ENCODE assay signal across 11 cellular contexts in the genomic region with DNA sequence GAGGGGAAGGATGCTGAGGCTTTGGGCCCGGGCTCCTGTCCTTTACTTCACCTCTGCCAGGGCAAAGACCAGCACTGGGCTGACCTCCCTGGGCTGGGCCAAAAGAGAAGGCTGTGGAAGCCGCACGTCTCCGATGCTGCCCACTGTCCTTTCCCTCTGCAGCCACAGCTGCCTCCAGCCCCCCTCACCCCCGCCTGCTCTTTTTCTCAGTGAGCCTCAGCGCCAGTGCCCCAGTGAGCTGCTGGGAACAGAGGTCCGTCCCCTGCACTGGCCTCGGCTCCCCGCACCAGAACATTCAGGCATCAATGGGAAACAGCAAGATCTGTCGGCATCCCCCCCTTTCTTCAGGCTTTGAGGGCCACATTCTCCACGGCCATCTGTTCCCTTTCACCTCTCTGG.
A peak's percentile ranks its signal among the peaks of the same experiment; 100 is the strongest.
DNase-seq lines count a peak whose midpoint lies in the region; ATAC-seq, FAIRE-seq and TF ChIP-seq lines count a peak whose summit lies in the region.
"Had no signal": no experiment of that assay in that cellular context is flagged by ENCODE, and none has a peak within 500 bp of the region (broad histone marks: within the 10 kb centered on the region; RNA-seq: fewer than 3 reads in every experiment).

No MANE protein-coding gene starts in this region.

- H3K4me1 Mint-ChIP-seq in activated B cell treated with CpG ODN at 0.5 μM for 24 hours (peaks cover 72% of the 10 kb centered on the region), nephron (peaks cover 94% of the 10 kb centered on the region)
- H3K4me1 Mint-ChIP-seq in CD4-positive, alpha-beta T cell (ENCODE audit: low read depth) = peaks cover 23% of the 10 kb centered on the region

- POLR2A ChIA-PET in activated B cell treated with CpG ODN at 0.5 μM for 24 hours (lab: Charles Lee) (interaction anchor here (0.8 to 2.9 kb wide), 2 partner anchors 20 to 111 kb away, joined by 3 to 11 read pairs; no protein-coding TSS in a partner anchor), HEK293T (lab: Yijun Ruan, JAX) (no interaction called here)
- POLR2A ChIA-PET in CD4-positive, alpha-beta T cell (lab: Charles Lee) = interaction anchor here (0.8 kb wide), 1 partner anchor 19 kb away, joined by 3 read pairs; no protein-coding TSS in a partner anchor

- TF ChIP-seq CTCF in activated B cell treated with CpG ODN at 0.5 μM for 24 hours (IDR thresholded peaks at IDR 0.05) (no peak), fibroblast of the aortic adventitia (IDR thresholded peaks at IDR 0.05; ENCODE audit: insufficient read depth, low read length) (peak; percentile 1), nephron (IDR thresholded peaks at IDR 0.05; ENCODE audit: unreplicated experiment in 3 of 3) (no peak), thoracic aorta (IDR thresholded peaks at IDR 0.05) (no peak)
- no peak for TF ChIP-seq CTCF in CD4-positive, alpha-beta T cell (IDR thresholded peaks at IDR 0.05)

- no peak overlapping the region for H3K4me3 ChIP-seq in fibroblast of the aortic adventitia (ENCODE audit: low read depth, low read length)
- H3K4me3 ChIP-seq in thoracic aorta = no peak overlapping the region

- H3K4me3 Mint-ChIP-seq in activated B cell treated with CpG ODN at 0.5 μM for 24 hours = no peak overlapping the region
- H3K4me3 Mint-ChIP-seq in nephron = peak overlapping the region in 2 of 3 experiments; percentile 0 to 1
- H3K4me3 Mint-ChIP-seq in CD4-positive, alpha-beta T cell = no peak overlapping the region

- CTCF ChIA-PET in activated B cell treated with CpG ODN at 0.5 μM for 24 hours (lab: Charles Lee) = no interaction called here
- CTCF ChIA-PET in HEK293T (lab: Yijun Ruan, JAX) = no interaction called here
- CTCF ChIA-PET in CD4-positive, alpha-beta T cell (lab: Charles Lee) = no interaction called here

- intact Hi-C loops in activated B cell treated with CpG ODN at 0.5 μM for 24 hours (cut with micrococcal nuclease) = no loop called here
- intact Hi-C loops in CD4-positive, alpha-beta T cell (cut with DNase I, micrococcal nuclease) = no loop called here

- H3K27me3 Mint-ChIP-seq in activated B cell treated with CpG ODN at 0.5 μM for 24 hours (no peaks in the 10 kb centered on the region), nephron (ENCODE audit: low read depth) (no peaks in the 10 kb centered on the region)
- no peaks in the 10 kb centered on the region for H3K27me3 Mint-ChIP-seq in CD4-positive, alpha-beta T cell

- TF ChIP-seq POLR2A in GM12891 (IDR thresholded peaks at IDR 0.05; ENCODE audit: low read depth, low read length) = no peak

- no peaks in the 10 kb centered on the region for H3K36me3 ChIP-seq in thoracic aorta

- H3K9me3 Mint-ChIP-seq in activated B cell treated with CpG ODN at 0.5 μM for 24 hours (no peaks in the 10 kb centered on the region), nephron (no peaks in the 10 kb centered on the region)
- no peaks in the 10 kb centered on the region for H3K9me3 Mint-ChIP-seq in CD4-positive, alpha-beta T cell

- peaks cover 59 to 86% of the 10 kb centered on the region in 2 donors for H3K4me1 ChIP-seq in thoracic aorta (ENCODE audit: control insufficient read depth in 1 of 2, low read depth in 2 of 2)

- no peak for FAIRE-seq in GM12891 (lab: Jason Lieb, UNC)
- FAIRE-seq: D721Med had no signal

- peak overlapping the region; percentile 70 to 76 for H3K27ac ChIP-seq in thoracic aorta
- H3K27ac ChIP-seq in CD4-positive, alpha-beta T cell (ENCODE audit: low read depth, low read length) = no peak overlapping the region

- no peak for ATAC-seq in activated B cell treated with CpG ODN at 0.5 μM for 24 hours (ENCODE audit: low read depth)
- no peak for ATAC-seq in thoracic aorta (ENCODE audit: insufficient number of reproducible peaks, low FRiP score, low read depth)
- ATAC-seq in HG03565 (IDR thresholded peaks at IDR 0.05; ENCODE audit: unreplicated experiment) = no peak
- ATAC-seq in CD4-positive, alpha-beta T cell (ENCODE audit: poor library complexity) = no peak

- no peaks in the 10 kb centered on the region for H3K9me3 ChIP-seq in thoracic aorta
- H3K9me3 ChIP-seq in CD4-positive, alpha-beta T cell (ENCODE audit: control insufficient read depth, low read length) = no peaks in the 10 kb centered on the region

- DNase-seq in activated B cell treated with CpG ODN at 0.5 μM for 24 hours (no peak), fibroblast of the aortic adventitia (ENCODE audit: low read depth) (no peak), thoracic aorta (ENCODE audit: low spot score) (no peak), HEK293T (ENCODE audit: extremely low spot score) (no peak), GM12891 (ENCODE audit: insufficient read length, low spot score) (no peak)
- DNase-seq in CD4-positive, alpha-beta T cell = no peak
- DNase-seq: erythroblast, islet precursor cell had no signal

- H3K27ac Mint-ChIP-seq in activated B cell treated with CpG ODN at 0.5 μM for 24 hours = peak overlapping the region; percentile 84
- peak overlapping the region; percentile 97 to 98 (median 97) for H3K27ac Mint-ChIP-seq in nephron
- no peak overlapping the region for H3K27ac Mint-ChIP-seq in CD4-positive, alpha-beta T cell

- H3K36me3 Mint-ChIP-seq in activated B cell treated with CpG ODN at 0.5 μM for 24 hours (ENCODE audit: low read depth) (peaks cover 4% of the 10 kb centered on the region), nephron (ENCODE audit: low read depth) (no peaks in the 10 kb centered on the region)
- H3K36me3 Mint-ChIP-seq in CD4-positive, alpha-beta T cell (ENCODE audit: low read depth) = no peaks in the 10 kb centered on the region

- H3K27me3 ChIP-seq in thoracic aorta (replicated peaks; ENCODE audit: insufficient read depth) = no peaks in the 10 kb centered on the region
- H3K27me3 ChIP-seq in CD4-positive, alpha-beta T cell (ENCODE audit: control insufficient read depth, insufficient read depth, low read length) = no peaks in the 10 kb centered on the region

TF ChIP-seq in HEK293T, 16 proteins besides CTCF, POLR2A, EP300 and RAD21:
- TF ChIP-seq HDGF (IDR thresholded peaks at IDR 0.05; ENCODE audit: borderline replicate concordance) (no peak), FOXM1 (IDR thresholded peaks at IDR 0.05; ENCODE audit: borderline replicate concordance) (no peak), NFRKB (IDR thresholded peaks at IDR 0.05) (no peak), ELF4 (IDR thresholded peaks at IDR 0.05) (no peak), LEF1 (IDR thresholded peaks at IDR 0.05; ENCODE audit: borderline replicate concordance) (no peak), CTBP1 (IDR thresholded peaks at IDR 0.05; ENCODE audit: borderline replicate concordance) (no peak), FOXA1 (IDR thresholded peaks at IDR 0.05) (no peak), ARNT (IDR thresholded peaks at IDR 0.05) (no peak), TARDBP (IDR thresholded peaks at IDR 0.05) (no peak), BHLHE40 (IDR thresholded peaks at IDR 0.05; ENCODE audit: borderline replicate concordance) (no peak), FOXK2 (IDR thresholded peaks at IDR 0.05) (no peak), L3MBTL2 (conservative IDR thresholded peaks at IDR 0.05) (no peak), SP1 (IDR thresholded peaks at IDR 0.05) (no peak), ZNF384 (IDR thresholded peaks at IDR 0.05) (no peak), SUZ12 (IDR thresholded peaks at IDR 0.05) (no peak)
- TF ChIP-seq, protein P1, sequence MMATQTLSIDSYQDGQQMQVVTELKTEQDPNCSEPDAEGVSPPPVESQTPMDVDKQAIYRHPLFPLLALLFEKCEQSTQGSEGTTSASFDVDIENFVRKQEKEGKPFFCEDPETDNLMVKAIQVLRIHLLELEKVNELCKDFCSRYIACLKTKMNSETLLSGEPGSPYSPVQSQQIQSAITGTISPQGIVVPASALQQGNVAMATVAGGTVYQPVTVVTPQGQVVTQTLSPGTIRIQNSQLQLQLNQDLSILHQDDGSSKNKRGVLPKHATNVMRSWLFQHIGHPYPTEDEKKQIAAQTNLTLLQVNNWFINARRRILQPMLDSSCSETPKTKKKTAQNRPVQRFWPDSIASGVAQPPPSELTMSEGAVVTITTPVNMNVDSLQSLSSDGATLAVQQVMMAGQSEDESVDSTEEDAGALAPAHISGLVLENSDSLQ (IDR thresholded peaks at IDR 0.05) = no peak

TF ChIP-seq in GM12891, 5 proteins besides CTCF, POLR2A, EP300 and RAD21:
- no peak for TF ChIP-seq TAF1 (IDR thresholded peaks at IDR 0.05; ENCODE audit: low read depth, low read length)
- TF ChIP-seq SPI1 (IDR thresholded peaks at IDR 0.05; ENCODE audit: low read depth, low read length) = no peak
- no peak for TF ChIP-seq POLR2AphosphoS5 (IDR thresholded peaks at IDR 0.05; ENCODE audit: low read depth, low read length)
- TF ChIP-seq PAX5 (IDR thresholded peaks at IDR 0.05; ENCODE audit: insufficient read depth, low read length, severe bottlenecking) = no peak
- no peak for TF ChIP-seq POU2F2 (IDR thresholded peaks at IDR 0.05; ENCODE audit: low read depth, low read length)
TF ChIP-seq in GM12891: peak in this region for 0.

Comparison
In these comparisons a context has a peak if more than half of its experiments do, and no peak if none do; other contexts are left out.
1. H3K4me3 Mint-ChIP-seq: peak in nephron (2 of 3); none in activated B cell treated with CpG ODN at 0.5 μM for 24 hours (single experiment) and CD4-positive, alpha-beta T cell (single experiment).